Comparison of ENCODE assay signal across 8 cellular contexts in genomic region chr14:103630364-103631108, GRCh38. TPM values are rescaled to one million over a fixed set of nuclear protein-coding genes. Genes with fewer than 3 reads are reported as not detected.
DNase-seq lines count a peak whose midpoint lies in the region; ATAC-seq and TF ChIP-seq lines count a peak whose summit lies in the region.

No MANE protein-coding gene starts in this region.

- H3K27me3 ChIP-seq in cardiac muscle cell (no peaks in the 10 kb centered on the region), adipocyte (replicated peaks; ENCODE audit: control insufficient read depth, insufficient read depth, low read length) (no peaks in the 10 kb centered on the region), liver (ENCODE audit: control insufficient read depth in 4 of 4, insufficient read depth in 4 of 4, low read length in 3 of 4) (no peaks in the 10 kb centered on the region), transverse colon (no peaks in the 10 kb centered on the region)

- peak in 1 of 2 donors; percentile 13 for DNase-seq in cardiac muscle cell (ENCODE audit: low read depth in 1 of 2, low spot score in 1 of 2)
- DNase-seq in left ventricle myocardium superior: no peak
- DNase-seq in adipocyte (ENCODE audit: low read depth): peak; percentile 60
- no peak for DNase-seq in transverse colon
- no peak for DNase-seq in NCI-H2081 (lab: John Stamatoyannopoulos, UW)
- no peak for DNase-seq in KBM-7

- H3K4me3 ChIP-seq in cardiac muscle cell (peak overlapping the region; percentile 93), adipocyte (ENCODE audit: low read length) (peak overlapping the region; percentile 86), liver (ENCODE audit: low read depth in 1 of 3, low read length in 3 of 3) (peak overlapping the region in 1 of 3 donors; percentile 90), transverse colon (peak overlapping the region in 3 of 4 donors; percentile 84 to 100 (median 94))

- H3K27ac ChIP-seq in cardiac muscle cell (no peak overlapping the region), liver (ENCODE audit: low read depth in 1 of 2, low read length in 2 of 2) (no peak overlapping the region), transverse colon (peak overlapping the region; percentile 97 to 99 (median 98))

- TF ChIP-seq POLR2A in transverse colon (IDR thresholded peaks at IDR 0.05): no peak

- no peak for TF ChIP-seq EP300 in transverse colon (IDR thresholded peaks at IDR 0.05; ENCODE audit: low read depth)

- TF ChIP-seq CTCF in cardiac muscle cell (IDR thresholded peaks at IDR 0.05; ENCODE audit: low read depth, low read length) (no peak), liver (IDR thresholded peaks at IDR 0.05; ENCODE audit: low read depth, low read length, missing input control) (no peak), transverse colon (IDR thresholded peaks at IDR 0.05) (no peak)

- H3K9me3 ChIP-seq in cardiac muscle cell (ENCODE audit: low read depth): no peaks in the 10 kb centered on the region
- H3K9me3 ChIP-seq in adipocyte (ENCODE audit: control insufficient read depth, low read length): no peaks in the 10 kb centered on the region
- H3K9me3 ChIP-seq in liver (ENCODE audit: control insufficient read depth in 4 of 4, low read length in 3 of 4): no peaks in the 10 kb centered on the region
- H3K9me3 ChIP-seq in transverse colon: no peaks in the 10 kb centered on the region

- H3K4me1 ChIP-seq in cardiac muscle cell (ENCODE audit: low read depth) (peaks cover 15% of the 10 kb centered on the region), adipocyte (ENCODE audit: control insufficient read depth, insufficient read depth, low read length) (peaks cover 32% of the 10 kb centered on the region), liver (ENCODE audit: control insufficient read depth in 4 of 4, insufficient read depth in 4 of 4, low read length in 3 of 4) (peaks cover 4 to 21% (median 18%) of the 10 kb centered on the region in 4 donors), transverse colon (peaks cover 21 to 76% (median 44%) of the 10 kb centered on the region in 4 donors)

- 43% methylated on average over 5 of the region's 5 CpGs for WGBS in liver
- 16 to 44% methylated on average over 3 to 5 of the region's 5 CpGs for WGBS in transverse colon (ENCODE audit: low coverage in 1 of 2), 2 donors

- intact Hi-C loops in left ventricle myocardium superior (cut with micrococcal nuclease): no loop called here
- intact Hi-C loops in transverse colon (cut with DNase I; ENCODE audit: low total_unique reads): loop anchor here (10.0 kb wide), 1 partner anchor 56 kb away; no protein-coding TSS in a partner anchor

- H3K36me3 ChIP-seq in cardiac muscle cell (peaks cover 3% of the 10 kb centered on the region), adipocyte (ENCODE audit: control insufficient read depth, insufficient read depth, low read length, severe bottlenecking) (peaks cover 13% of the 10 kb centered on the region), liver (ENCODE audit: control insufficient read depth in 4 of 4, insufficient read depth in 3 of 4, low read depth in 1 of 4, low read length in 3 of 4) (no peaks in the 10 kb centered on the region), transverse colon (no peaks in the 10 kb centered on the region)

- in situ Hi-C loops in transverse colon (cut with MboI; ENCODE audit: low pct_ligation_motif_present in 1 of 4, low pct_unique_long_range_greater_than_20kb in 1 of 4, low sequenced_read_pairs in 3 of 4) (no loop called here), KBM-7 (cut with MboI; ENCODE audit: low pct_unique_long_range_greater_than_20kb, low sequenced_read_pairs) (no loop called here)

- ATAC-seq in left ventricle myocardium superior (no peak), GM18511 (IDR thresholded peaks at IDR 0.05; ENCODE audit: unreplicated experiment) (no peak)

- TF ChIP-seq RAD21 in liver (IDR thresholded peaks at IDR 0.05): no peak

- H3K9ac ChIP-seq in adipocyte (ENCODE audit: low read length) (peak overlapping the region; percentile 93), liver (ENCODE audit: low read depth in 1 of 2, low read length in 2 of 2) (peak overlapping the region; percentile 11 to 60)

TF ChIP-seq in liver, 16 proteins besides CTCF, POLR2A, EP300 and RAD21:
- TF ChIP-seq FOXA2 (IDR thresholded peaks at IDR 0.05) (no peak), REST (IDR thresholded peaks at IDR 0.05) (no peak), EGR1 (IDR thresholded peaks at IDR 0.05; ENCODE audit: low read depth in 2 of 2) (no peak), RXRA (IDR thresholded peaks at IDR 0.05) (no peak), JUND (IDR thresholded peaks at IDR 0.05) (no peak), MAX (IDR thresholded peaks at IDR 0.05) (no peak), GABPA (IDR thresholded peaks at IDR 0.05 in 1 of 2, conservative IDR thresholded peaks at IDR 0.05 in 1 of 2) (no peak), TAF1 (conservative IDR thresholded peaks at IDR 0.05) (no peak), HNF4G (IDR thresholded peaks at IDR 0.05) (no peak), SP1 (IDR thresholded peaks at IDR 0.05) (no peak), NR2F2 (IDR thresholded peaks at IDR 0.05) (no peak), ZBTB33 (IDR thresholded peaks at IDR 0.05) (no peak), YY1 (IDR thresholded peaks at IDR 0.05) (no peak), ATF3 (IDR thresholded peaks at IDR 0.05) (no peak), HNF4A (conservative IDR thresholded peaks at IDR 0.05) (no peak), FOXA1 (IDR thresholded peaks at IDR 0.05) (no peak)

RNA-seq across cellular contexts. Expression of gene KLC1, which starts 1.5 kb away (rescaled TPM):
- total RNA-seq in cardiac muscle cell (252 and 365 TPM in 2 replicates), left ventricle myocardium superior (146 TPM), liver (100 to 1,000 TPM in 1 of 2 donors, 10 to 100 TPM in 1; 61.6 to 131 TPM), transverse colon (100 to 1,000 TPM; 205 to 427 (median 291) TPM)
- polyA plus RNA-seq in cardiac muscle cell (167 and 190 TPM in 2 replicates), liver (10 to 100 TPM; 22.9 to 30.4 TPM)

Comparison
In these comparisons a context has a peak if more than half of its experiments do, and no peak if none do; other contexts are left out.
1. H3K27ac ChIP-seq: peak in transverse colon (4 of 4); none in cardiac muscle cell (single experiment) and liver (0 of 2).